ENCODE assay signal across 13 cellular contexts in the genomic region with DNA sequence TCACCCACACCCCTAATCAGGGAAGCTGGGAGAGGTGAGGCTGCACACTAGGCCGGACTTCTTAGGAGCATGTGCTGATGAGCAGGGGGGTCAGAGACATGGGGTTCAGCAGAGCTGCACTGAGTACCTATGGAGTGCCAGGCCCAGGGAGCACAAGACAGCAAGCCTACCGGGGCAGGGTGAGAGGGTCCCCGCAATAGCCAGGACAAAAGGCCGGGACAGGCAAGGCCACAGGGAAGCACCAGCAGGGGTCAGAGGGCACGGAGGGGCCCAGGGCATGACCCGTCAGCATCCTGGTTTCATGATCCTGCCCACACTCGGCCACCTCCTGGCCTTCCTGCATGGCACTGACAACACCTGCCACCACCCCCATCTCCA.
DNase-seq lines count a peak whose midpoint lies in the region; ATAC-seq and TF ChIP-seq lines count a peak whose summit lies in the region.
"Had no signal": no experiment of that assay in that cellular context is flagged by ENCODE, and none has a peak within 500 bp of the region (broad histone marks: within the 10 kb centered on the region; RNA-seq: fewer than 3 reads in every experiment).

No MANE protein-coding gene starts in this region.

- DNase-seq in ascending aorta (ENCODE audit: low spot score in 2 of 2) (no peak), right cardiac atrium (peak; percentile 35 to 63 (median 61)), psoas muscle (peak in 1 of 2 donors; percentile 32), upper lobe of left lung (peak in 1 of 2 donors; percentile 71), HUDEP-2 (lab: John Stamatoyannopoulos, UW; ENCODE audit: unreplicated experiment in 76 of 76) (no peak), C1 segment of cervical spinal cord (lab: John Stamatoyannopoulos, UW) (no peak), H9 (no peak)
- DNase-seq: activated CD4-positive, alpha-beta memory T cell treated with anti-CD3 and anti-CD28 coated beads, Interleukin-2, amount 10 ng/mL, durations not matched to agents 7 days and 5 days; CD4-positive, alpha-beta T cell; NCI-H1436; T1000 had no signal

- no peak overlapping the region for H4K8ac ChIP-seq in H9 (replicated peaks; ENCODE audit: insufficient read length, low read depth, low read length)

- H2AK5ac ChIP-seq in H9 (ENCODE audit: insufficient read length, low read length), result no peak overlapping the region

- H3K9me3 ChIP-seq in ascending aorta (no peaks in the 10 kb centered on the region), right cardiac atrium (ENCODE audit: control insufficient read depth, low read length) (no peaks in the 10 kb centered on the region), psoas muscle (no peaks in the 10 kb centered on the region), upper lobe of left lung (no peaks in the 10 kb centered on the region), H9 (ENCODE audit: control insufficient read depth, low read depth, low read length) (no peaks in the 10 kb centered on the region)

- H3T11ph ChIP-seq in H9 (ENCODE audit: low read length), result no peak overlapping the region

- H3K27ac Mint-ChIP-seq in H9, result peak overlapping the region in 1 of 3 experiments; percentile 54; a peak in 1 of 7 replicates
- H3K27ac Mint-ChIP-seq: activated CD4-positive, alpha-beta memory T cell treated with anti-CD3 and anti-CD28 coated beads, Interleukin-2, amount 10 ng/mL, durations not matched to agents 7 days and 5 days; activated T-helper 17 cell treated with anti-CD3 and anti-CD28 coated beads, Interleukin-2, amount 50 U/mL, for 72 hours; CD4-positive, alpha-beta T cell; neural progenitor cell had no signal

- no peak overlapping the region for H2BK12ac ChIP-seq in H9 (ENCODE audit: insufficient read length, low read depth, low read length)

- TF ChIP-seq POLR2A in upper lobe of left lung (IDR thresholded peaks at IDR 0.05), result no peak

- peaks cover 26 to 40% of the 10 kb centered on the region in 2 experiments for H3K4me1 Mint-ChIP-seq in H9

- no peak overlapping the region for H2BK5ac ChIP-seq in H9 (ENCODE audit: insufficient read length, low read length)

- H2AFZ ChIP-seq in H9 (ENCODE audit: low read length), result no peak overlapping the region
- H2AFZ ChIP-seq: neural progenitor cell had no signal

- no peak overlapping the region for H3K18ac ChIP-seq in H9 (ENCODE audit: insufficient read length, low read depth, low read length)

- H4K5ac ChIP-seq in H9 (ENCODE audit: insufficient read length, low read depth, low read length), result no peak overlapping the region

- peaks cover 4 to 36% of the 10 kb centered on the region in 2 donors for H3K36me3 ChIP-seq in ascending aorta
- H3K36me3 ChIP-seq in psoas muscle (ENCODE audit: insufficient read depth in 1 of 2, low read depth in 1 of 2), result no peaks in the 10 kb centered on the region
- peaks cover 0 to 20% (median 0%) of the 10 kb centered on the region in 4 donors for H3K36me3 ChIP-seq in upper lobe of left lung
- H3K36me3 ChIP-seq: neural progenitor cell had no signal

- no peak for TF ChIP-seq CTCF in ascending aorta (IDR thresholded peaks at IDR 0.05)
- TF ChIP-seq CTCF in psoas muscle (IDR thresholded peaks at IDR 0.05), result no peak
- no peak for TF ChIP-seq CTCF in upper lobe of left lung (IDR thresholded peaks at IDR 0.05)
- TF ChIP-seq CTCF in H9 (conservative IDR thresholded peaks at IDR 0.05), result no peak

- no peak overlapping the region for H3K23ac ChIP-seq in H9 (ENCODE audit: insufficient read length, low read depth, low read length)

- no peaks in the 10 kb centered on the region for H3K23me2 ChIP-seq in H9 (ENCODE audit: insufficient read length, low read depth, low read length, poor library complexity, severe bottlenecking)

- peak overlapping the region; percentile 98 to 100 for H3K27ac ChIP-seq in ascending aorta
- peak overlapping the region; percentile 96 for H3K27ac ChIP-seq in right cardiac atrium (ENCODE audit: low read length)
- peak overlapping the region; percentile 87 for H3K27ac ChIP-seq in psoas muscle
- H3K27ac ChIP-seq in upper lobe of left lung, result peak overlapping the region; percentile 86 to 99 (median 92)
- H3K27ac ChIP-seq in H9 (ENCODE audit: insufficient read length, low read depth, low read length), result no peak overlapping the region
- H3K27ac ChIP-seq: neural progenitor cell had no signal

- no peak overlapping the region for H3K14ac ChIP-seq in H9 (ENCODE audit: insufficient read depth, low read length)

- H3K4me3 Mint-ChIP-seq in H9, result no peak overlapping the region
- H3K4me3 Mint-ChIP-seq: activated CD4-positive, alpha-beta memory T cell treated with anti-CD3 and anti-CD28 coated beads, Interleukin-2, amount 10 ng/mL, durations not matched to agents 7 days and 5 days; activated T-helper 17 cell treated with anti-CD3 and anti-CD28 coated beads, Interleukin-2, amount 50 U/mL, for 72 hours; CD4-positive, alpha-beta T cell; neural progenitor cell had no signal

- H2BK20ac ChIP-seq in H9 (ENCODE audit: low read depth, low read length, poor library complexity, severe bottlenecking), result no peak overlapping the region

- H4K91ac ChIP-seq in H9 (ENCODE audit: insufficient read length, low read depth, low read length), result no peak overlapping the region

- no peak for TF ChIP-seq EP300 in upper lobe of left lung (IDR thresholded peaks at IDR 0.05)

- H2BK120ac ChIP-seq in H9 (ENCODE audit: low read depth, low read length, poor library complexity, severe bottlenecking), result no peak overlapping the region

- H3K4me1 ChIP-seq in ascending aorta (peaks cover 50 to 96% of the 10 kb centered on the region in 2 donors), right cardiac atrium (ENCODE audit: control insufficient read depth, insufficient read depth, low read length) (peaks cover 66% of the 10 kb centered on the region), psoas muscle (peaks cover 84% of the 10 kb centered on the region), upper lobe of left lung (peaks cover 86 to 100% (median 93%) of the 10 kb centered on the region in 4 donors), H9 (ENCODE audit: insufficient read depth, low read length) (peaks cover 2% of the 10 kb centered on the region; the same call in 1 of the 2 replicates)

- H4K20me1 ChIP-seq in H9 (ENCODE audit: control insufficient read depth, insufficient read depth, insufficient read length), result no peaks in the 10 kb centered on the region

- H3K4me3 ChIP-seq in ascending aorta (peak overlapping the region in 1 of 2 donors; percentile 30), right cardiac atrium (ENCODE audit: low read length) (no peak overlapping the region), psoas muscle (peak overlapping the region; percentile 9), upper lobe of left lung (peak overlapping the region in 1 of 4 donors; percentile 26)
- H3K4me3 ChIP-seq: neural progenitor cell had no signal

- H3K4ac ChIP-seq in H9 (ENCODE audit: low read depth, low read length), result no peak overlapping the region

- no peak overlapping the region for H2BK15ac ChIP-seq in H9 (ENCODE audit: low read depth, low read length)

- H3K79me2 ChIP-seq in H9 (ENCODE audit: insufficient read depth, low read length), result no peaks in the 10 kb centered on the region

- no peaks in the 10 kb centered on the region for H3K79me1 ChIP-seq in H9 (ENCODE audit: insufficient read depth, low read depth, low read length, poor library complexity, severe bottlenecking)

- H3K56ac ChIP-seq in H9 (ENCODE audit: insufficient read length, low read depth, low read length), result no peak overlapping the region

- H3K27me3 ChIP-seq in ascending aorta (no peaks in the 10 kb centered on the region), right cardiac atrium (ENCODE audit: control insufficient read depth, insufficient read depth) (no peaks in the 10 kb centered on the region), psoas muscle (ENCODE audit: insufficient read depth in 3 of 3, low read length in 2 of 3) (no peaks in the 10 kb centered on the region), upper lobe of left lung (no peaks in the 10 kb centered on the region), H9 (ENCODE audit: insufficient read depth, low read length) (no peaks in the 10 kb centered on the region)
- H3K27me3 ChIP-seq: neural progenitor cell had no signal

- WGBS in right cardiac atrium, result 69% methylated on average over 7 of the region's 7 CpGs
- WGBS in psoas muscle, 3 donors, result 64 to 84% (median 74%) methylated on average over 5 to 7 of the region's 7 CpGs
- 28 to 53% methylated on average over 3 to 7 of the region's 7 CpGs for WGBS in upper lobe of left lung, 2 donors
- no CpG with 5 or more reads among the region's 7 CpGs for WGBS in H9 (ENCODE audit: extremely low coverage, insufficient read length, low lambda C conversion rate)

- H3K9me3 Mint-ChIP-seq in H9, result no peaks in the 10 kb centered on the region; a peak in 1 of 5 replicates
- H3K9me3 Mint-ChIP-seq: activated CD4-positive, alpha-beta memory T cell treated with anti-CD3 and anti-CD28 coated beads, Interleukin-2, amount 10 ng/mL, durations not matched to agents 7 days and 5 days; activated T-helper 17 cell treated with anti-CD3 and anti-CD28 coated beads, Interleukin-2, amount 50 U/mL, for 72 hours; CD4-positive, alpha-beta T cell; neural progenitor cell had no signal

- no peaks in the 10 kb centered on the region; the same call in none of the 2 replicates for H3K27me3 Mint-ChIP-seq in H9 (ENCODE audit: low read depth)

- ATAC-seq in right cardiac atrium, result peak; percentile 0 to 1
- ATAC-seq in psoas muscle, result peak in 1 of 4 donors; percentile 2
- peak; percentile 2 for ATAC-seq in upper lobe of left lung (ENCODE audit: low FRiP score in 2 of 2)
- ATAC-seq: activated T-helper 17 cell treated with anti-CD3 and anti-CD28 coated beads, Interleukin-2, amount 50 U/mL, for 72 hours had no signal

- no peak overlapping the region for H3K4me2 ChIP-seq in H9 (ENCODE audit: insufficient read depth, insufficient read length, low read length)
- H3K4me2 ChIP-seq: neural progenitor cell had no signal

- no peaks in the 10 kb centered on the region; a peak in 1 of 7 replicates for H3K36me3 Mint-ChIP-seq in H9 (ENCODE audit: insufficient read depth in 1 of 3, low read depth in 3 of 3)
- H3K36me3 Mint-ChIP-seq: neural progenitor cell had no signal

- intact Hi-C loops in ascending aorta (cut with DNase I) (no loop called here), right cardiac atrium (cut with DNase I) (no loop called here), psoas muscle (cut with DNase I) (no loop called here)

- no peak overlapping the region for H3K9ac ChIP-seq in H9 (ENCODE audit: extremely low read depth, insufficient read length, low read length)
- H3K9ac ChIP-seq: neural progenitor cell had no signal

Comparison
In these comparisons a context has a peak if more than half of its experiments do, and no peak if none do; other contexts are left out.
1. DNase-seq: peak in right cardiac atrium (3 of 3); none in ascending aorta (0 of 2), HUDEP-2 (0 of 76), C1 segment of cervical spinal cord (0 of 14) and H9 (single experiment).